In the genomic region with DNA sequence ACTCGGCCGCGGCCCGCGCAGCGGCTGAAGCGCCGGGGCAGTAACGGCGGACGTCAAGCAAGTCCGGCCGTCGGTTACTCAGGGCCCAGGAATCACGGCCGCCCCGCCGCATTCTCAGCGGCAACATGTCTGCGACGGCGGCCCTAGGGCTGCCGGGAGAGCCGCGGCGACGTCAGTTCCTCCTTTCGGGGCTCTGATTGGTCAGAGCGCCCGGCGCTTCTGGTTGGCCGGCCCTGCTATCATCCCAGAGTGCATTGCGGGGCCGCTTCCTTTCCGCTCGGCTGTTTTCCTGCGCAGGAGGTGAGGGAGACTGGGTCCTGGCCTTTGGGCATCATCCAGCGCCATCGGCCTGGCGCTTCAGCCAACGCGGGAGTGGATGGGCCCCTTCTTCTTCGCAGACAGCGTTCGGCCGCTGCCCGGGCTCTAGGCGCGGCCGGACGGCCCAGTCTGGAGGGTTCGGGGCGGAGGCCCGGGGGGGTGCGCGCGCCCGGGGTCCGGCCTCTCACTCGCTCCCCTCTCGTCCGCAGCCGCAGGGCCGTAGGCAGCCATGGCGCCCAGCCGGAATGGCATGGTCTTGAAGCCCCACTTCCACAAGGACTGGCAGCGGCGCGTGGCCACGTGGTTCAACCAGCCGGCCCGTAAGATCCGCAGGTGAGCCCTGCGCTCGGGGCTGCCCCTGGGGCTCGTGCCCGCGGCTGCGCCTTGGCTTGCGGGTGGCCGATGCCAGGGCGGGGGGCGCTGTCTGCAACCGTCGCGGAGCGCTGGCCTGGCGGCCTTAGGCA, we compare ENCODE assay signal across 2 cellular contexts.
TF ChIP-seq lines count a peak whose summit lies in the region.

A gene (plus strand): TSS at position 270 of the 782 bp plus-strand sequence. CDS start 278 bp downstream, at position 548.

TF ChIP-seq in IMR-90, 13 proteins besides CTCF, POLR2A, EP300 and RAD21:
- TF ChIP-seq, protein P1, sequence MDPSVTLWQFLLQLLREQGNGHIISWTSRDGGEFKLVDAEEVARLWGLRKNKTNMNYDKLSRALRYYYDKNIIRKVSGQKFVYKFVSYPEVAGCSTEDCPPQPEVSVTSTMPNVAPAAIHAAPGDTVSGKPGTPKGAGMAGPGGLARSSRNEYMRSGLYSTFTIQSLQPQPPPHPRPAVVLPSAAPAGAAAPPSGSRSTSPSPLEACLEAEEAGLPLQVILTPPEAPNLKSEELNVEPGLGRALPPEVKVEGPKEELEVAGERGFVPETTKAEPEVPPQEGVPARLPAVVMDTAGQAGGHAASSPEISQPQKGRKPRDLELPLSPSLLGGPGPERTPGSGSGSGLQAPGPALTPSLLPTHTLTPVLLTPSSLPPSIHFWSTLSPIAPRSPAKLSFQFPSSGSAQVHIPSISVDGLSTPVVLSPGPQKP (IDR thresholded peaks at IDR 0.05; ENCODE audit: borderline replicate concordance, low read depth, low read length): no peak
- TF ChIP-seq FOS (IDR thresholded peaks at IDR 0.05; ENCODE audit: low read depth, low read length) (peak; percentile 40; the same call in 1 of the 2 replicates), SMC3 (IDR thresholded peaks at IDR 0.05; ENCODE audit: low read depth, low read length) (no peak), MAFK (IDR thresholded peaks at IDR 0.05; ENCODE audit: low read depth, low read length) (no peak), NFE2L2 (IDR thresholded peaks at IDR 0.05; ENCODE audit: low read depth, low read length) (0 out of 2 replicates have a peak, but pooled peaks have one; percentile 20), RFX5 (IDR thresholded peaks at IDR 0.05; ENCODE audit: low read depth, low read length) (0 out of 2 replicates have a peak, but pooled peaks have one; percentile 17), CEBPB (IDR thresholded peaks at IDR 0.05; ENCODE audit: low read depth, low read length) (no peak), MAZ (IDR thresholded peaks at IDR 0.05; ENCODE audit: borderline replicate concordance, low read depth, low read length) (0 out of 2 replicates have a peak, but pooled peaks have one; percentile 11), MXI1 (IDR thresholded peaks at IDR 0.05; ENCODE audit: borderline replicate concordance, low read depth, low read length) (peak; percentile 26; the same call in 1 of the 2 replicates), CHD1 (IDR thresholded peaks at IDR 0.05; ENCODE audit: low read depth, low read length) (no peak), RCOR1 (IDR thresholded peaks at IDR 0.05; ENCODE audit: insufficient replicate concordance, low read length) (no peak), BHLHE40 (IDR thresholded peaks at IDR 0.05; ENCODE audit: low read depth, low read length) (no peak)
- TF ChIP-seq, protein P2, sequence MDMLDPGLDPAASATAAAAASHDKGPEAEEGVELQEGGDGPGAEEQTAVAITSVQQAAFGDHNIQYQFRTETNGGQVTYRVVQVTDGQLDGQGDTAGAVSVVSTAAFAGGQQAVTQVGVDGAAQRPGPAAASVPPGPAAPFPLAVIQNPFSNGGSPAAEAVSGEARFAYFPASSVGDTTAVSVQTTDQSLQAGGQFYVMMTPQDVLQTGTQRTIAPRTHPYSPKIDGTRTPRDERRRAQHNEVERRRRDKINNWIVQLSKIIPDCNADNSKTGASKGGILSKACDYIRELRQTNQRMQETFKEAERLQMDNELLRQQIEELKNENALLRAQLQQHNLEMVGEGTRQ (IDR thresholded peaks at IDR 0.05; ENCODE audit: low read depth, low read length): peak; percentile 7; the same call in 1 of the 2 replicates

TF ChIP-seq in endothelial cell of umbilical vein, 7 proteins besides CTCF, POLR2A, EP300 and RAD21:
- TF ChIP-seq MYC (IDR thresholded peaks at IDR 0.05; ENCODE audit: low read depth, low read length) (no peak), JUN (IDR thresholded peaks at IDR 0.05; ENCODE audit: borderline replicate concordance, insufficient read depth, insufficient read length, low read depth) (no peak), FOS (IDR thresholded peaks at IDR 0.05; ENCODE audit: borderline replicate concordance, insufficient read depth, low read length) (no peak), GATA2 (IDR thresholded peaks at IDR 0.05; ENCODE audit: insufficient read depth, insufficient read length, low read depth, low read length) (no peak), POLR2AphosphoS5 (IDR thresholded peaks at IDR 0.05; ENCODE audit: insufficient read depth, low read depth, low read length) (peak; percentile 100), EZH2 (IDR thresholded peaks at IDR 0.05; ENCODE audit: borderline replicate concordance, low read depth, low read length, severe bottlenecking) (no peak)
- TF ChIP-seq, protein P3, sequence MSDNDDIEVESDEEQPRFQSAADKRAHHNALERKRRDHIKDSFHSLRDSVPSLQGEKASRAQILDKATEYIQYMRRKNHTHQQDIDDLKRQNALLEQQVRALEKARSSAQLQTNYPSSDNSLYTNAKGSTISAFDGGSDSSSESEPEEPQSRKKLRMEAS (IDR thresholded peaks at IDR 0.05; ENCODE audit: insufficient read depth, insufficient read length): no peak
